17 cellular contexts compared by ENCODE assay signal in the genomic region with DNA sequence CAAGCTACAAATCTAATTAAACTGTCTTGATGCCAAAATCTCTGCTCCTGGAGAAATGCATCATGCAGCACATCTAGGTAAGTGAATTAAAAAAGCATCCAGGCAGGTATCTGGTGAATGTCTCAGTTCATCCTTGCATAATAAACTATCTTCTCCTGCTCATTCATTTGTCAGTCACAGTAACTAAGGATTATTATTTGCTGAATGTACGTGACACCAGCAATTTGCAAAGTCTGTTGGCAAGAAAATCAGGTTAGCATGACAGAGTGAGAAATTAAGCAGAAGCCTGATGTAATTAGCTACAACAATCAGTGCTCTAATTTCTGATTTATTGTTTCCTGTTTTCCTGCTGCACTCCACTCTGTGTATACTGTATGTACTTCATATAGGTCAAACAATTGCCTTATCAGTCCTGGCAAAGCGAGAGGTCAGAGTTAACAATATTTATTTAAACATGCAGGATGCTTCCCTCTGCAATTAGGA.
DNase-seq lines count a peak whose midpoint lies in the region; ATAC-seq and TF ChIP-seq lines count a peak whose summit lies in the region.
"Had no signal": no experiment of that assay in that cellular context is flagged by ENCODE, and none has a peak within 500 bp of the region (broad histone marks: within the 10 kb centered on the region; RNA-seq: fewer than 3 reads in every experiment).

No MANE protein-coding gene starts in this region.

- no TSS peak for BruUV-seq in A673 (replicated peaks; lab: Mats Ljungman, UMichigan)

- H3K27me3 ChIP-seq in A673 (replicated peaks; ENCODE audit: insufficient read depth, low read depth, low read length, poor library complexity), result no peaks in the 10 kb centered on the region

- DNase-seq in A673 (ENCODE audit: low spot score) (peak; percentile 59), DMS153 treated with DMSO at 0.1 percent for 48 hours (lab: John Stamatoyannopoulos, UW; ENCODE audit: unreplicated experiment) (peak; percentile 33), NCI-H69 (lab: John Stamatoyannopoulos, UW) (peak; percentile 86), amniotic epithelial cell (ENCODE audit: low read depth) (peak; percentile 77), NCI-H2107 treated with DMSO at 0.1 percent for 48 hours (lab: John Stamatoyannopoulos, UW; ENCODE audit: unreplicated experiment) (no peak)
- no peak for DNase-seq in stimulated activated CD4-positive, alpha-beta T cell treated with anti-CD3 and anti-CD28 coated beads, Interleukin-2, amount 100 ng/mL, for 24 hours
- DNase-seq: DMS79 treated with DMSO at 0.1 percent for 48 hours, HCEC 1CT, NCI-H1694, NCI-H345, NCI-H774, SHP77, T-helper 17 cell had no signal

- H3K9me3 ChIP-seq in A673 (ENCODE audit: low read depth, low read length, poor library complexity, severe bottlenecking), result no peaks in the 10 kb centered on the region
- H3K9me3 ChIP-seq: A549 had no signal

- no peak overlapping the region for H3K4me3 ChIP-seq in A673 (ENCODE audit: low read depth, low read length, poor library complexity, severe bottlenecking)
- H3K4me3 ChIP-seq: A549, K562 had no signal

- ATAC-seq in HG03097 (IDR thresholded peaks at IDR 0.05; ENCODE audit: low FRiP score, unreplicated experiment) (no peak), GM18861 (IDR thresholded peaks at IDR 0.05; ENCODE audit: unreplicated experiment) (no peak)
- ATAC-seq: A549, K562, T-helper 17 cell had no signal

- H3K4me1 ChIP-seq in A673 (ENCODE audit: insufficient read depth, low read length, poor library complexity, severe bottlenecking), result peaks cover 18% of the 10 kb centered on the region
- H3K4me1 ChIP-seq: A549 had no signal

- CTCF ChIA-PET in A673 (lab: Charles Lee), result no interaction called here

- no peaks in the 10 kb centered on the region for H3K36me3 ChIP-seq in A673 (ENCODE audit: insufficient read depth, low read length, poor library complexity, severe bottlenecking)

- H3K27ac ChIP-seq in A673 (ENCODE audit: low read depth, low read length, poor library complexity, severe bottlenecking), result no peak overlapping the region
- H3K27ac ChIP-seq: A549 had no signal

- POLR2A ChIA-PET in A673 (lab: Charles Lee; ENCODE audit: low non-redundant PET), result no interaction called here

- no peak for TF ChIP-seq CTCF in A673 (conservative IDR thresholded peaks at IDR 0.05; ENCODE audit: low read depth, low read length)

- intact Hi-C loops in A673 (cut with micrococcal nuclease; ENCODE audit: unreplicated experiment), result no loop called here

Comparison
In these comparisons a context has a peak if more than half of its experiments do, and no peak if none do; other contexts are left out.
1. DNase-seq: peak in A673 (single experiment), DMS153 treated with DMSO at 0.1 percent for 48 hours (single experiment), NCI-H69 (single experiment) and amniotic epithelial cell (single experiment); none in stimulated activated CD4-positive, alpha-beta T cell treated with anti-CD3 and anti-CD28 coated beads, Interleukin-2, amount 100 ng/mL, for 24 hours (0 of 2) and NCI-H2107 treated with DMSO at 0.1 percent for 48 hours (single experiment).